Comparison of ENCODE assay signal across 8 cellular contexts in genomic region chr2:101151859-101152194, GRCh38. TPM values are rescaled to one million over a fixed set of nuclear protein-coding genes. Genes with fewer than 3 reads are reported as not detected.
DNase-seq lines count a peak whose midpoint lies in the region; ATAC-seq and TF ChIP-seq lines count a peak whose summit lies in the region.

No MANE protein-coding gene starts in this region.

- H3K36me3 Mint-ChIP-seq in brain: no peaks in the 10 kb centered on the region

- DNase-seq in Right ventricle myocardium inferior (ENCODE audit: missing footprints) (no peak), cardiac septum (ENCODE audit: low spot score) (no peak), right lobe of liver (no peak), tibial nerve (ENCODE audit: low spot score in 2 of 2) (peak in 1 of 2 donors; percentile 17), HK-2 (ENCODE audit: unreplicated experiment) (no peak)

- ATAC-seq in Right ventricle myocardium inferior (peak; percentile 8), right lobe of liver (peak; percentile 3 to 22 (median 19)), HG03571 (IDR thresholded peaks at IDR 0.05; ENCODE audit: unreplicated experiment) (no peak), GM21528 (IDR thresholded peaks at IDR 0.05; ENCODE audit: low FRiP score, unreplicated experiment) (no peak)

- peaks cover 22% of the 10 kb centered on the region for H3K27me3 Mint-ChIP-seq in brain

- H3K27ac ChIP-seq in right lobe of liver (peak overlapping the region; percentile 64 to 69 (median 66)), tibial nerve (peak overlapping the region; percentile 50 to 89 (median 83))

- H3K9me3 Mint-ChIP-seq in brain: no peaks in the 10 kb centered on the region

- TF ChIP-seq CTCF in brain (conservative IDR thresholded peaks at IDR 0.05) (no peak), right lobe of liver (IDR thresholded peaks at IDR 0.05) (no peak), tibial nerve (IDR thresholded peaks at IDR 0.05) (no peak)

- H3K27ac Mint-ChIP-seq in brain: peak overlapping the region; percentile 54 to 85 (median 74)

- no peaks in the 10 kb centered on the region for H3K36me3 ChIP-seq in right lobe of liver
- H3K36me3 ChIP-seq in tibial nerve: no peaks in the 10 kb centered on the region

- peaks cover 64% of the 10 kb centered on the region for H3K4me1 Mint-ChIP-seq in brain

- 6% methylated on average over 14 of the region's 14 CpGs for WGBS in right lobe of liver (ENCODE audit: insufficient coverage, low coverage, low lambda C conversion rate, missing lambda C conversion rate)
- 1 to 2% methylated on average over 14 of the region's 14 CpGs for WGBS in tibial nerve, 2 donors

- no peaks in the 10 kb centered on the region for H3K27me3 ChIP-seq in right lobe of liver
- H3K27me3 ChIP-seq in tibial nerve: no peaks in the 10 kb centered on the region

- TF ChIP-seq EP300 in tibial nerve (IDR thresholded peaks at IDR 0.05): no peak

- H3K4me1 ChIP-seq in right lobe of liver: peaks cover 0 to 20% (median 6%) of the 10 kb centered on the region in 4 donors
- peaks cover 0 to 42% (median 8%) of the 10 kb centered on the region in 4 donors for H3K4me1 ChIP-seq in tibial nerve

- TF ChIP-seq POLR2A in right lobe of liver (IDR thresholded peaks at IDR 0.05): no peak
- no peak for TF ChIP-seq POLR2A in tibial nerve (IDR thresholded peaks at IDR 0.05)

- H3K9me3 ChIP-seq in right lobe of liver: peaks cover 0 to 1% (median 0%) of the 10 kb centered on the region in 4 donors
- no peaks in the 10 kb centered on the region for H3K9me3 ChIP-seq in tibial nerve

- H3K4me3 ChIP-seq in right lobe of liver: peak overlapping the region; percentile 44 to 84 (median 61)
- peak overlapping the region; percentile 53 to 90 (median 64) for H3K4me3 ChIP-seq in tibial nerve

- peak overlapping the region; percentile 74 to 89 (median 81) for H3K4me3 Mint-ChIP-seq in brain

- intact Hi-C loops in Right ventricle myocardium inferior (cut with DNase I): loop anchor here (1.0 to 10.0 kb wide), 8 partner anchors 27 to 587 kb away; partner anchors contain the start of genes NPAS2 and PDCL3
- intact Hi-C loops in cardiac septum (cut with DNase I): loop anchor here (1.0 to 10.0 kb wide), 7 partner anchors 27 to 337 kb away; partner anchors contain the start of genes CNOT11 and RPL31
- intact Hi-C loops in right lobe of liver (cut with DNase I): no loop called here

RNA-seq across cellular contexts. Expression of gene TBC1D8, which starts 0.6 kb away (rescaled TPM):
- total RNA-seq in Right ventricle myocardium inferior: 37.9 TPM
- total RNA-seq in cardiac septum: 52.3 TPM
- 15.7 TPM for polyA plus RNA-seq in brain (ENCODE audit: insufficient read depth, low read depth, low replicate concordance)
- 10 to 100 TPM; 17.3 to 31.2 (median 21.5) TPM for total RNA-seq in right lobe of liver
- 10 to 100 TPM; 42.4 to 87.9 (median 47.3) TPM for total RNA-seq in tibial nerve

Comparison
In these comparisons a context has a peak if more than half of its experiments do, and no peak if none do; other contexts are left out.
1. ATAC-seq: peak in Right ventricle myocardium inferior (single experiment) and right lobe of liver (4 of 4); none in HG03571 (single experiment) and GM21528 (single experiment).
2. intact Hi-C loops: an anchor here in Right ventricle myocardium inferior (1.0 to 10.0 kb wide) and cardiac septum (1.0 to 10.0 kb wide); none called in right lobe of liver.